18 cellular contexts compared by ENCODE assay signal in genomic region chr12:31828057-31828456, GRCh38.
"Had no signal": no experiment of that assay in that cellular context is flagged by ENCODE, and none has a peak within 500 bp of the region (broad histone marks: within the 10 kb centered on the region; RNA-seq: fewer than 3 reads in every experiment).

No MANE protein-coding gene starts in this region.

- H3K27me3 Mint-ChIP-seq: activated CD4-positive, alpha-beta T cell treated with anti-CD3 and anti-CD28 coated beads, Interleukin-2, amount 10 ng/mL, durations not matched to agents 24 days and 14 days; activated naive CD8-positive, alpha-beta T cell; dendritic cell treated with granulocyte-macrophage colony-stimulating factor and Interleukin-4, amounts not matched to agents 40 ng/mL and 50 ng/mL, for 4 days had no signal

- H3K27me3 ChIP-seq: brain microvascular endothelial cell, gastroesophageal sphincter, heart right ventricle, neutrophil, thyroid gland had no signal

- H3K4me3 ChIP-seq: gastroesophageal sphincter, heart right ventricle, mucosa of descending colon, thyroid gland had no signal

- H3K4me1 ChIP-seq: gastroesophageal sphincter, thyroid gland had no signal

- H3K36me3 ChIP-seq: brain microvascular endothelial cell, gastroesophageal sphincter, heart right ventricle, neutrophil, thyroid gland had no signal

- H3K4me3 Mint-ChIP-seq: activated CD4-positive, alpha-beta T cell treated with anti-CD3 and anti-CD28 coated beads, Interleukin-2, amount 10 ng/mL, durations not matched to agents 24 days and 14 days; activated naive CD8-positive, alpha-beta T cell; dendritic cell treated with granulocyte-macrophage colony-stimulating factor and Interleukin-4, amounts not matched to agents 40 ng/mL and 50 ng/mL, for 4 days; endodermal cell; natural killer cell; WTC11 had no signal

- ATAC-seq: gastroesophageal sphincter, heart right ventricle, mucosa of descending colon, WTC11 had no signal

- DNase-seq: activated CD4-positive, alpha-beta T cell treated with anti-CD3 and anti-CD28 coated beads, Interleukin-2, amount 10 ng/mL, durations not matched to agents 24 days and 14 days; activated effector memory CD4-positive, alpha-beta T cell treated with anti-CD3 and anti-CD28 coated beads, Interleukin-2, amount 50 U/mL, for 16 hours; activated T-cell treated with anti-CD3 and anti-CD28 coated beads, Interleukin-2, amount 50 U/mL, for 1 hour; anterior cingulate cortex; brain microvascular endothelial cell; cerebellar nuclear complex; endodermal cell; erythroblast; heart right ventricle; mucosa of descending colon; natural killer cell; stimulated activated CD4-positive, alpha-beta T cell treated with anti-CD3 and anti-CD28 coated beads, Interleukin-1b, Interleukin-23, amount 100 ng/mL, for 48 hours; thyroid gland had no signal

- H3K9me3 ChIP-seq: mucosa of descending colon, neutrophil, thyroid gland had no signal

- H3K4me1 Mint-ChIP-seq: endodermal cell had no signal

- H3K27ac ChIP-seq: brain microvascular endothelial cell, gastroesophageal sphincter, neutrophil, thyroid gland had no signal

- H3K27ac Mint-ChIP-seq: activated CD4-positive, alpha-beta T cell treated with anti-CD3 and anti-CD28 coated beads, Interleukin-2, amount 10 ng/mL, durations not matched to agents 24 days and 14 days; activated naive CD8-positive, alpha-beta T cell; dendritic cell treated with granulocyte-macrophage colony-stimulating factor and Interleukin-4, amounts not matched to agents 40 ng/mL and 50 ng/mL, for 4 days; endodermal cell; natural killer cell; WTC11 had no signal
